9 cellular contexts compared by ENCODE assay signal in the genomic region with DNA sequence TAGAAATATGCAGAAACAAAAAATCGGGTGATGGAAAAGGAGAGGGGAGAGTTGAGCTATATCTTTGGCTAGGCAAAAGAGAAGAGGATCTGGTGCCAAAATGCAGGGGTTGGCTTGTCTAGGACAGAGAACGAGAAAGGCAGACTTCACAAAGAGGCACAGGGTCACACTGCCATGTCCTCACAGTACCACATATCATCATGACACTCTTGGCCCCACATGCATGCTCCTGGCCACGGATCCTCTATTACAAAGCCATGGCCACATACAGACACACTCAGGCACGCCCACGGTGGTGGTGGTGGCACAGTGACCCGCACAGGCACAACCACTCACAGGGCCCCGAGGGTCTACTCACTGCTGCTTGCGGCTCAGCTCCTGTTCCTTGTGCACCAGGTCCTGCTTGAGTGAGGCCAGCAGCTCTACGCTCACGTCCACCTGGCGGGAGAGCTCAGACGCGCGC. TPM values are rescaled to one million over a fixed set of nuclear protein-coding genes. Genes with fewer than 3 reads are reported as not detected.
A peak's percentile ranks its signal among the peaks of the same experiment; 100 is the strongest.
DNase-seq lines count a peak whose midpoint lies in the region; ATAC-seq and TF ChIP-seq lines count a peak whose summit lies in the region.
"Had no signal": no experiment of that assay in that cellular context is flagged by ENCODE, and none has a peak within 500 bp of the region (broad histone marks: within the 10 kb centered on the region; RNA-seq: fewer than 3 reads in every experiment).

No MANE protein-coding gene starts in this region.

- H3K27me3 ChIP-seq in HCT116 (ENCODE audit: insufficient read depth, low read length): no peaks in the 10 kb centered on the region
- no peaks in the 10 kb centered on the region for H3K27me3 ChIP-seq in mammary epithelial cell (ENCODE audit: insufficient read depth, low read length)

- H3K4me3 ChIP-seq in AG04449 (ENCODE audit: low read depth, low read length) (peak overlapping the region; percentile 20; the same call in 1 of the 2 replicates), HCT116 (replicated peaks in 1 of 2; ENCODE audit: low read depth in 1 of 2, low read length in 2 of 2) (peak overlapping the region; percentile 72 to 75), mammary epithelial cell (replicated peaks in 1 of 3; ENCODE audit: insufficient read depth in 1 of 3, low read depth in 2 of 3, low read length in 3 of 3) (peak overlapping the region in 2 of 3 experiments; percentile 50)

- H3K27ac ChIP-seq in HCT116 (ENCODE audit: low read depth, low read length): peak overlapping the region; percentile 94
- no peak overlapping the region for H3K27ac ChIP-seq in mammary epithelial cell (ENCODE audit: insufficient read depth, low read depth, low read length)

- dilution Hi-C loops in mammary epithelial cell (cut with HindIII; ENCODE audit: low sequenced_read_pairs): no loop called here

- TF ChIP-seq CTCF in AG04449 (IDR thresholded peaks at IDR 0.05; ENCODE audit: insufficient read depth, low read length, missing control alignments): no peak
- TF ChIP-seq CTCF in HCT116 (IDR thresholded peaks at IDR 0.05 in 2 of 3, conservative IDR thresholded peaks at IDR 0.05 in 1 of 3; ENCODE audit: borderline replicate concordance in 1 of 3, insufficient read depth in 1 of 3, low read depth in 2 of 3, low read length in 2 of 3): no peak
- no peak for TF ChIP-seq CTCF in mammary epithelial cell (conservative IDR thresholded peaks at IDR 0.05 in 1 of 2, IDR thresholded peaks at IDR 0.05 in 1 of 2; ENCODE audit: extremely low read depth in 1 of 2, insufficient read depth in 1 of 2, low read depth in 1 of 2, low read length in 2 of 2)

- no peak for TF ChIP-seq RAD21 in HCT116 (IDR thresholded peaks at IDR 0.05; ENCODE audit: low read depth)

- H3K36me3 ChIP-seq in HCT116 (ENCODE audit: control insufficient read depth in 1 of 2, insufficient read depth in 2 of 2, low read length in 2 of 2): peaks cover 7 to 15% of the 10 kb centered on the region in 2 experiments; a peak in 3 of 4 replicates
- no peaks in the 10 kb centered on the region for H3K36me3 ChIP-seq in mammary epithelial cell (ENCODE audit: insufficient read depth, low read length)

- no peak for ATAC-seq in HCT116
- ATAC-seq in naive B cell (ENCODE audit: low read depth in 2 of 2): no peak
- no peak for ATAC-seq in GM18909 (IDR thresholded peaks at IDR 0.05; ENCODE audit: poor library complexity, unreplicated experiment)

- peaks cover 8 to 22% (median 22%) of the 10 kb centered on the region in 3 donors for H3K4me1 Mint-ChIP-seq in naive B cell

- POLR2A ChIA-PET in AG04449 (lab: Yijun Ruan, JAX): no interaction called here
- POLR2A ChIA-PET in HCT116 (lab: Charles Lee): interaction anchor here (1.3 to 1.4 kb wide), 2 partner anchors 22 to 34 kb away, joined by 8 read pairs; a partner anchor contains a TSS

- peaks cover 8 to 33% of the 10 kb centered on the region in 2 experiments for H3K4me1 ChIP-seq in HCT116 (ENCODE audit: control insufficient read depth in 1 of 2, insufficient read depth in 2 of 2, low read length in 2 of 2)
- H3K4me1 ChIP-seq in mammary epithelial cell (ENCODE audit: insufficient read depth, low read length): peaks cover 13% of the 10 kb centered on the region

- H3K27ac Mint-ChIP-seq in naive B cell: peak overlapping the region in 1 of 6 donors; percentile 37

- H4K20me1 ChIP-seq in HCT116 (ENCODE audit: insufficient read depth) (no peaks in the 10 kb centered on the region), mammary epithelial cell (ENCODE audit: insufficient read depth, low read length) (no peaks in the 10 kb centered on the region)

- H3K9me3 Mint-ChIP-seq in naive B cell: peaks cover 0 to 2% (median 0%) of the 10 kb centered on the region in 7 donors

- H3K9ac ChIP-seq in HCT116 (ENCODE audit: low read length): peak overlapping the region; percentile 79
- H3K9ac ChIP-seq in mammary epithelial cell (ENCODE audit: insufficient read depth, low read length): no peak overlapping the region

- no peaks in the 10 kb centered on the region for H3K9me2 ChIP-seq in HCT116 (ENCODE audit: insufficient read depth)

- BruUV-seq in HCT116 (replicated peaks; lab: Mats Ljungman, UMichigan) (no TSS peak), mammary epithelial cell (replicated peaks; lab: Mats Ljungman, UMichigan) (no TSS peak)

- H3K4me2 ChIP-seq in HCT116 (ENCODE audit: low read length): peak overlapping the region; percentile 98
- H3K4me2 ChIP-seq in mammary epithelial cell (ENCODE audit: insufficient read depth, low read depth, low read length): peak overlapping the region; percentile 92

- H3K79me2 ChIP-seq in HCT116 (ENCODE audit: insufficient read depth, low read length): peaks cover 30% of the 10 kb centered on the region
- H3K79me2 ChIP-seq in mammary epithelial cell (ENCODE audit: insufficient read depth, low read length): no peaks in the 10 kb centered on the region

- DNase-seq in AG04449 (ENCODE audit: low read depth, low spot score) (no peak), HCT116 (ENCODE audit: low read depth, low spot score) (no peak), mammary epithelial cell (no peak), naive B cell (no peak), putamen (ENCODE audit: low spot score) (no peak), NCI-H146 treated with DMSO at 0.1 percent for 48 hours (lab: John Stamatoyannopoulos, UW; ENCODE audit: unreplicated experiment) (no peak)
- DNase-seq in stimulated activated CD4-positive, alpha-beta T cell treated with anti-CD3 and anti-CD28 coated beads, Interleukin-12 subunit alpha, Interleukin-12 subunit beta, amount 100 ng/mL, for 4 hours: no peak
- DNase-seq: NCI-H1694 had no signal

- CTCF ChIA-PET in AG04449 (lab: Yijun Ruan, JAX): interaction anchor here (0.7 to 1.5 kb wide), 5 partner anchors 8 to 376 kb away, joined by 3 to 4 read pairs (median 3); no protein-coding TSS in a partner anchor
- CTCF ChIA-PET in HCT116 (lab: Charles Lee): interaction anchor here (1.4 to 2.2 kb wide), 3 partner anchors 11 to 92 kb away, joined by 6 to 10 read pairs (median 9); no protein-coding TSS in a partner anchor
- CTCF ChIA-PET in mammary epithelial cell (lab: Charles Lee; ENCODE audit: low non-redundant PET): interaction anchor here (0.5 kb wide), 1 partner anchor 74 kb away, joined by 12 read pairs; no protein-coding TSS in a partner anchor

- intact Hi-C loops in HCT116 (cut with micrococcal nuclease) (no loop called here), mammary epithelial cell (cut with micrococcal nuclease) (loop anchor here (10.0 kb wide), 2 partner anchors 274 to 926 kb away; a partner anchor contains a TSS)

- peaks cover 0 to 16% of the 10 kb centered on the region in 2 donors for H3K36me3 Mint-ChIP-seq in naive B cell

- peak; percentile 36 for TF ChIP-seq POLR2A in HCT116 (IDR thresholded peaks at IDR 0.05; ENCODE audit: borderline replicate concordance, extremely low read depth, insufficient read depth, insufficient read length)

- WGBS in mammary epithelial cell (ENCODE audit: low coverage, missing lambda C conversion rate): 53% methylated on average over 7 of the region's 14 CpGs

- H3K4me3 Mint-ChIP-seq in naive B cell: peak overlapping the region in 6 of 8 donors; percentile 20 to 68 (median 47)

- H2AFZ ChIP-seq in HCT116 (ENCODE audit: low read depth, low read length, poor library complexity, severe bottlenecking): no peak overlapping the region
- H2AFZ ChIP-seq in mammary epithelial cell (ENCODE audit: low read depth, low read length): peak overlapping the region; percentile 85

- RAD21 ChIA-PET in HCT116 (lab: Charles Lee; ENCODE audit: low non-redundant PET in 1 of 2, low total read pairs in 2 of 2, uncharacterized antibody in 2 of 2, unreplicated experiment in 2 of 2): interaction anchor here in 1 of 2 experiments (1.7 kb wide), 1 partner anchor 92 kb away, joined by 3 read pairs; no protein-coding TSS in a partner anchor

- H3K27me3 Mint-ChIP-seq in naive B cell: peaks cover 0 to 8% (median 5%) of the 10 kb centered on the region in 3 donors

- no peaks in the 10 kb centered on the region for H3K9me3 ChIP-seq in HCT116 (ENCODE audit: control insufficient read depth in 1 of 2, insufficient read depth in 1 of 2, low read depth in 1 of 2, low read length in 2 of 2)
- H3K9me3 ChIP-seq in mammary epithelial cell (replicated peaks; ENCODE audit: insufficient read depth, low read length): no peaks in the 10 kb centered on the region

- in situ Hi-C loops in mammary epithelial cell (cut with MboI; ENCODE audit: low sequenced_read_pairs in 2 of 2): no loop called here

TF ChIP-seq in HCT116, 20 proteins besides CTCF, POLR2A, EP300 and RAD21 (continues in another document):
- no peak for TF ChIP-seq POLR2AphosphoS5 (IDR thresholded peaks at IDR 0.05; ENCODE audit: low read depth, low read length)
- no peak for TF ChIP-seq YY1 (IDR thresholded peaks at IDR 0.05; ENCODE audit: extremely low read depth, insufficient replicate concordance, low read depth, low read length)
- TF ChIP-seq TCF7L2 (IDR thresholded peaks at IDR 0.05; ENCODE audit: borderline replicate concordance, extremely low read depth, insufficient read depth, insufficient read length): no peak

RNA-seq across cellular contexts. Expression of a gene that starts 15.9 kb away (rescaled TPM):
- total RNA-seq in HCT116 (2021; ENCODE audit: unreplicated experiment) (34.9 TPM), mammary epithelial cell (1 to 10 TPM; 6.7 to 8.9 TPM)
- polyA plus RNA-seq in HCT116 (2012): 14.7 and 14.8 TPM in 2 replicates
- polyA plus RNA-seq in mammary epithelial cell (4.5 TPM), naive B cell (ENCODE audit: low read depth in 6 of 6) (1 to 10 TPM in 4 of 6 donors, under 1 TPM in 1, not detected in 1; 0.79 to 2.3 (median 1.1) TPM)
- 18.5 TPM for polyA minus RNA-seq in mammary epithelial cell

RNA-seq across cellular contexts. Expression of a gene that starts 24.9 kb away (rescaled TPM):
- total RNA-seq in HCT116 (2021; ENCODE audit: unreplicated experiment) (0.37 TPM), mammary epithelial cell (under 1 TPM in 1 of 2 donors, not detected in 1; 0.12 TPM)
- polyA plus RNA-seq in HCT116 (2012): 0.34 and 0.47 TPM in 2 replicates
- polyA plus RNA-seq in mammary epithelial cell (0.02 TPM), naive B cell (ENCODE audit: low read depth in 6 of 6) (under 1 TPM in 3 of 6 donors, not detected in 3; 0.23 to 0.84 (median 0.49) TPM)
- polyA minus RNA-seq in mammary epithelial cell: not detected

RNA-seq across cellular contexts. Expression of a gene that starts 34.3 kb away (rescaled TPM):
- total RNA-seq in HCT116 (2021; ENCODE audit: unreplicated experiment): 637 TPM
- 510 and 633 TPM in 2 replicates for polyA plus RNA-seq in HCT116 (2012)
- total RNA-seq in mammary epithelial cell: 100 to 1,000 TPM; 204 to 348 TPM
- 357 TPM for polyA plus RNA-seq in mammary epithelial cell
- 607 TPM for polyA minus RNA-seq in mammary epithelial cell
- polyA plus RNA-seq in naive B cell (ENCODE audit: low read depth in 6 of 6): 100 to 1,000 TPM; 224 to 376 (median 265) TPM

RNA-seq across cellular contexts. Expression of a gene that starts 35.4 kb away (rescaled TPM):
- total RNA-seq in HCT116 (2021; ENCODE audit: unreplicated experiment): 8.6 TPM
- polyA plus RNA-seq in HCT116 (2012): 10.7 and 12.0 TPM in 2 replicates
- total RNA-seq in mammary epithelial cell: 10 to 100 TPM; 11.5 to 14.0 TPM
- polyA plus RNA-seq in mammary epithelial cell: 15.4 TPM
- 8.5 TPM for polyA minus RNA-seq in mammary epithelial cell
- 10 to 100 TPM in 5 of 6 donors, 1 to 10 TPM in 1; 9.5 to 19.1 (median 10.6) TPM for polyA plus RNA-seq in naive B cell (ENCODE audit: low read depth in 6 of 6)

RNA-seq across cellular contexts. Expression of a gene that starts 54.4 kb away (rescaled TPM):
- total RNA-seq in HCT116 (2021; ENCODE audit: unreplicated experiment): 37.4 TPM
- polyA plus RNA-seq in HCT116 (2012): 29.6 and 29.7 TPM in 2 replicates
- 10 to 100 TPM; 19.5 to 31.7 TPM for total RNA-seq in mammary epithelial cell
- polyA plus RNA-seq in mammary epithelial cell: 21.8 TPM
- 30.3 TPM for polyA minus RNA-seq in mammary epithelial cell
- 10 to 100 TPM in 5 of 6 donors, 1 to 10 TPM in 1; 4.9 to 29.2 (median 20.9) TPM for polyA plus RNA-seq in naive B cell (ENCODE audit: low read depth in 6 of 6)

Comparison
In these comparisons a context has a peak if more than half of its experiments do, and no peak if none do; other contexts are left out.
1. H3K4me3 ChIP-seq: peak in every context shown above with its lines; median percentile 74 in HCT116; 50 in mammary epithelial cell; 20 in AG04449.